16 cellular contexts compared by ENCODE assay signal in genomic region chr11:95829580-95830259, GRCh38. TPM values are rescaled to one million over a fixed set of nuclear protein-coding genes. Genes with fewer than 3 reads are reported as not detected.
A peak's percentile ranks its signal among the peaks of the same experiment; 100 is the strongest.
DNase-seq lines count a peak whose midpoint lies in the region; ATAC-seq, FAIRE-seq and TF ChIP-seq lines count a peak whose summit lies in the region.
"Had no signal": no experiment of that assay in that cellular context is flagged by ENCODE, and none has a peak within 500 bp of the region (broad histone marks: within the 10 kb centered on the region; RNA-seq: fewer than 3 reads in every experiment).

No MANE protein-coding gene starts in this region.

- H3K9ac ChIP-seq in astrocyte (ENCODE audit: low read length), result no peak overlapping the region

- H3K27ac ChIP-seq in HEK293 (ENCODE audit: extremely low read depth, low read depth, low read length) (no peak overlapping the region), astrocyte (ENCODE audit: low read depth, low read length) (peak overlapping the region; percentile 23), aorta (ENCODE audit: low read depth in 1 of 2, low read length in 2 of 2) (no peak overlapping the region)
- H3K27ac ChIP-seq: ascending aorta, ovary, SJSA1 had no signal

- peaks cover 0 to 66% of the 10 kb centered on the region in 2 experiments for H3K36me3 ChIP-seq in HEK293 (ENCODE audit: control insufficient read depth in 2 of 2, insufficient read depth in 1 of 2, low read length in 2 of 2)
- H3K36me3 ChIP-seq in astrocyte (ENCODE audit: insufficient read depth, low read length), result peaks cover 31% of the 10 kb centered on the region
- H3K36me3 ChIP-seq in aorta (ENCODE audit: control insufficient read depth in 1 of 2, insufficient read depth in 2 of 2, low read length in 1 of 2), result peaks cover 0 to 3% of the 10 kb centered on the region in 2 donors
- H3K36me3 ChIP-seq: ovary had no signal

- no peak overlapping the region for H3K4me3 ChIP-seq in HEK293 (ENCODE audit: low read depth, low read length)
- H3K4me3 ChIP-seq in astrocyte (ENCODE audit: insufficient read depth, low read depth, low read length), result no peak overlapping the region
- H3K4me3 ChIP-seq in aorta (ENCODE audit: low read length in 2 of 2), result no peak overlapping the region
- H3K4me3 ChIP-seq: ascending aorta, GM23338, ovary, SJSA1 had no signal

- FAIRE-seq in astrocyte (lab: Jason Lieb, UNC), result no peak

- H3K4me1 Mint-ChIP-seq in astrocyte (ENCODE audit: low read depth, unreplicated experiment) (peaks cover 20% of the 10 kb centered on the region), mesothelial cell of epicardium (peaks cover 5% of the 10 kb centered on the region)
- H3K4me1 Mint-ChIP-seq: GM23338 had no signal

- TF ChIP-seq CTCF in HEK293 (tag by site-specific recombination; IDR thresholded peaks at IDR 0.05) (no peak), astrocyte (IDR thresholded peaks at IDR 0.05; ENCODE audit: insufficient read depth, low read depth, low read length) (no peak), mesothelial cell of epicardium (IDR thresholded peaks at IDR 0.05; ENCODE audit: unreplicated experiment) (no peak)

- H3K4me1 ChIP-seq in HEK293 (ENCODE audit: control insufficient read depth, insufficient read depth, low read length), result no peaks in the 10 kb centered on the region
- peaks cover 24% of the 10 kb centered on the region for H3K4me1 ChIP-seq in astrocyte (ENCODE audit: insufficient read depth, low read length)
- H3K4me1 ChIP-seq in aorta (ENCODE audit: control insufficient read depth in 1 of 2, insufficient read depth in 2 of 2, low read length in 2 of 2), result no peaks in the 10 kb centered on the region
- H3K4me1 ChIP-seq: ascending aorta had no signal

- no peak overlapping the region for H2AFZ ChIP-seq in astrocyte (ENCODE audit: low read depth, low read length)
- H2AFZ ChIP-seq: GM23338 had no signal

- H4K20me1 ChIP-seq in astrocyte (ENCODE audit: insufficient read depth, low read length), result no peaks in the 10 kb centered on the region

- peaks cover 11% of the 10 kb centered on the region for H3K36me3 Mint-ChIP-seq in astrocyte (ENCODE audit: low read depth, unreplicated experiment)
- H3K36me3 Mint-ChIP-seq in mesothelial cell of epicardium, result peaks cover 28% of the 10 kb centered on the region

- H3K9me3 ChIP-seq in HEK293 (ENCODE audit: control insufficient read depth, insufficient read depth, low read depth, low read length) (no peaks in the 10 kb centered on the region), astrocyte (ENCODE audit: insufficient read depth, low read depth, low read length) (no peaks in the 10 kb centered on the region), aorta (ENCODE audit: control insufficient read depth, low read length) (no peaks in the 10 kb centered on the region)
- H3K9me3 ChIP-seq: ascending aorta, ovary, SJSA1 had no signal

- ATAC-seq in activated CD4-positive, CD25-positive, alpha-beta regulatory T cell treated with anti-CD3 and anti-CD28 coated beads, Interleukin-2, amount 50 U/mL, for 24 hours, result peak; percentile 66 to 70
- ATAC-seq in aorta (ENCODE audit: low FRiP score) (no peak), HG03354 (IDR thresholded peaks at IDR 0.05; ENCODE audit: poor library complexity, severe bottlenecking, unreplicated experiment) (no peak)
- ATAC-seq: GM23338 had no signal

- no peaks in the 10 kb centered on the region for H3K27me3 Mint-ChIP-seq in astrocyte (ENCODE audit: low read depth, unreplicated experiment)
- H3K27me3 Mint-ChIP-seq in mesothelial cell of epicardium (ENCODE audit: low read depth), result no peaks in the 10 kb centered on the region

- intact Hi-C loops in aorta (cut with DNase I), result no loop called here

- H3K27ac Mint-ChIP-seq in astrocyte (ENCODE audit: unreplicated experiment) (peak overlapping the region; percentile 6), mesothelial cell of epicardium (peak overlapping the region; percentile 4)
- H3K27ac Mint-ChIP-seq: GM23338 had no signal

- POLR2A ChIA-PET in HEK293 (lab: Yijun Ruan, JAX), result no interaction called here

- no peaks in the 10 kb centered on the region for H3K27me3 ChIP-seq in astrocyte (ENCODE audit: insufficient read depth, low read length)
- H3K27me3 ChIP-seq in aorta (ENCODE audit: control insufficient read depth in 1 of 2, insufficient read depth in 2 of 2, low read length in 1 of 2), result no peaks in the 10 kb centered on the region
- H3K27me3 ChIP-seq: ascending aorta, ovary, SJSA1 had no signal

- H3K79me2 ChIP-seq in astrocyte (ENCODE audit: insufficient read depth, low read length), result no peaks in the 10 kb centered on the region

- H3K9me3 Mint-ChIP-seq in astrocyte (ENCODE audit: unreplicated experiment) (no peaks in the 10 kb centered on the region), mesothelial cell of epicardium (no peaks in the 10 kb centered on the region)
- H3K9me3 Mint-ChIP-seq: GM23338 had no signal

- no peak overlapping the region for H3K4me2 ChIP-seq in astrocyte (ENCODE audit: low read length)
- H3K4me2 ChIP-seq: GM23338 had no signal

- 67 to 78% methylated on average over 1 of the region's 1 CpG for WGBS in aorta, 2 donors

- DNase-seq in activated CD4-positive, CD25-positive, alpha-beta regulatory T cell treated with anti-CD3 and anti-CD28 coated beads, Interleukin-2, amount 50 U/mL, for 72 hours, result no peak
- DNase-seq in astrocyte (ENCODE audit: low read depth) (peak; percentile 70), mesothelial cell of epicardium (ENCODE audit: low spot score in 2 of 2, unreplicated experiment in 2 of 2) (no peak), aorta (no peak), ureter (ENCODE audit: low spot score) (no peak)
- DNase-seq: 8988T, islet precursor cell, KG1, NCI-H1694 treated with DMSO at 0.1 percent for 48 hours, ovary had no signal

- H3K4me3 Mint-ChIP-seq in astrocyte (ENCODE audit: unreplicated experiment) (no peak overlapping the region), mesothelial cell of epicardium (no peak overlapping the region)
- H3K4me3 Mint-ChIP-seq: GM23338 had no signal

- CTCF ChIA-PET in HEK293 (lab: Yijun Ruan, JAX), result interaction anchor here (0.9 to 1.0 kb wide), 2 partner anchors 10 to 596 kb away, joined by 3 read pairs; no protein-coding TSS in a partner anchor

TF ChIP-seq in HEK293, 187 proteins besides CTCF, POLR2A, EP300 and RAD21:
- TF ChIP-seq ZNF664 (tag by site-specific recombination; IDR thresholded peaks at IDR 0.05) (no peak), ZNF629 (tag by site-specific recombination; IDR thresholded peaks at IDR 0.05) (peak; percentile 21; the same call in 1 of the 2 replicates)
TF ChIP-seq in HEK293: peak in this region for 1.

RNA-seq across cellular contexts. Expression of gene CEP57, which starts 39.4 kb away (rescaled TPM):
- total RNA-seq in astrocyte, result 23.4 and 23.5 TPM in 2 replicates
- 74.2 to 78.3 TPM (median 75.5 TPM) in 3 replicates for total RNA-seq in mesothelial cell of epicardium
- 10 to 100 TPM; 24.5 to 39.3 TPM for total RNA-seq in aorta
- polyA plus RNA-seq in aorta, result 10 to 100 TPM; 20.5 to 21.7 TPM
- 35.6 TPM for total RNA-seq in ureter

RNA-seq across cellular contexts. Expression of gene FAM76B, which starts 40.1 kb away (rescaled TPM):
- total RNA-seq in astrocyte (19.7 and 26.1 TPM in 2 replicates), mesothelial cell of epicardium (37.3 to 46.1 TPM (median 38.7 TPM) in 3 replicates), aorta (10 to 100 TPM; 22.6 to 33.4 TPM), ureter (25.3 TPM)
- 10 to 100 TPM in 1 of 2 donors, 1 to 10 TPM in 1; 6.9 to 22.2 TPM for polyA plus RNA-seq in aorta

Comparison
In these comparisons a context has a peak if more than half of its experiments do, and no peak if none do; other contexts are left out.
1. ATAC-seq: peak in activated CD4-positive, CD25-positive, alpha-beta regulatory T cell treated with anti-CD3 and anti-CD28 coated beads, Interleukin-2, amount 50 U/mL, for 24 hours (2 of 2); none in aorta (single experiment) and HG03354 (single experiment).